Comparison of ENCODE assay signal across 11 cellular contexts in the genomic region with DNA sequence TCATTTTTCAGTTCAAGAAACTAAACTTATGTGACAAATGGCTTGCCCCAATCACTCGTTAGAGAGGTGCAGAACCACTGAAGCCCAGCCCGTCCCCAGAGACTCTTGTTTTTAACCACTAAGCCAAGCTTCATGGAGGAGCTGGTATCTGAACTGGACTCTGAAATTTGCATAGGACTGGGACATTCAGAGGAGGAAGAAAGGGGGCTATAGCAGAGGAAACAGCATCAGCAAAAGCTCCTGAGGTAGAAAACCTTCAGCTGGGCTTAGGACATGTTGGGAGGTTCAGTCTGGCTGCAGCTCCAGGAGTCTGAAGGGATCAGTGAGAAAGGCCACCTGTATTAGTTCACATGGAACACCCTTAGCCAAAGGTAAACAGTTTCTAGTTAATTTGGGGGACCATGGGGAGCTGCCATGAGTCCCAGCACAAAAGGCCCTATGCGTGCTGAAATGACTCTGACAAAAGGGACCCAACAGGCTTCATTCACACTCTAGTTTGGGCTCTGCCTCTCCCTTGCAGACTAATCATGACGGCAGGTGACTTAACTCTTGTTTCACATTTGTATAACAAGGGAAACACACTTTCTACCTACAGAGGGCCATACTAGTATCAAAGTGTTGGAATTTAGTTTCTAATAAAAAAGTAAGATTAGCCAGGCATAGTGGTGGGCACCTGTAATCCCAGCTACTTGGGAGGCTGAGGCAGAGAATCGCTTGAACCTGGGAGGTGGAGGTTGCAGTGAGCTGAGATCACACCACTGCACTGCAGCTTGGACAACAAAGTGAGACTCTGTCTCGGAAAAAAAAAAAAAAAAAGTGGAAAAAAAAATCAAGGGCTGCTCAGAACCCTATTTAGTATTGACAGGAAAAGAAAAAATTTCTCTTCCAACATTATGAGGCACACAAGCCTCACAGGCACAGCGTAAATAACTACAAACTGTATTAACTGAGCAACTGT. TPM values are rescaled to one million over a fixed set of nuclear protein-coding genes. Genes with fewer than 3 reads are reported as not detected.
DNase-seq lines count a peak whose midpoint lies in the region; ATAC-seq and TF ChIP-seq lines count a peak whose summit lies in the region.
"Had no signal": no experiment of that assay in that cellular context is flagged by ENCODE, and none has a peak within 500 bp of the region (broad histone marks: within the 10 kb centered on the region; RNA-seq: fewer than 3 reads in every experiment).

No MANE protein-coding gene starts in this region.

- H3K9me3 ChIP-seq in mesenchymal stem cell (ENCODE audit: control insufficient read depth, low read length) = no peaks in the 10 kb centered on the region
- no peaks in the 10 kb centered on the region for H3K9me3 ChIP-seq in suprapubic skin
- H3K9me3 ChIP-seq: breast epithelium, esophagus muscularis mucosa had no signal

- H3K79me1 ChIP-seq in mesenchymal stem cell (replicated peaks; ENCODE audit: low read length, poor library complexity, severe bottlenecking) = peaks cover 40% of the 10 kb centered on the region

- TF ChIP-seq POLR2A in suprapubic skin (IDR thresholded peaks at IDR 0.05) = no peak

- H3K9ac ChIP-seq in mesenchymal stem cell (ENCODE audit: low read length) = peak overlapping the region; percentile 27

- no peak for TF ChIP-seq EP300 in suprapubic skin (IDR thresholded peaks at IDR 0.05)

- peaks cover 7 to 17% of the 10 kb centered on the region in 2 experiments for H3K36me3 ChIP-seq in mesenchymal stem cell (ENCODE audit: control insufficient read depth in 1 of 2, insufficient read depth in 2 of 2, low read depth in 1 of 2, low read length in 2 of 2)
- no peaks in the 10 kb centered on the region for H3K36me3 ChIP-seq in suprapubic skin
- H3K36me3 ChIP-seq: breast epithelium had no signal

- no peak overlapping the region for H2BK5ac ChIP-seq in mesenchymal stem cell (ENCODE audit: low read depth, low read length, poor library complexity, severe bottlenecking)

- DNase-seq in mesenchymal stem cell = no peak
- DNase-seq in SKM-1 treated with dmso at 0.1 percent for 144 hours (lab: John Stamatoyannopoulos, UW; ENCODE audit: unreplicated experiment) = no peak
- DNase-seq in suprapubic skin (ENCODE audit: low spot score in 2 of 2) = no peak
- no peak for DNase-seq in activated CD4-positive, alpha-beta T cell treated with anti-CD3 and anti-CD28 coated beads, Interleukin-2, amount 50 U/mL, for 4 hours
- DNase-seq: CD8-positive, alpha-beta T cell had no signal

- H2AFZ ChIP-seq in mesenchymal stem cell (ENCODE audit: low read depth, low read length) = no peak overlapping the region

- H3K27ac ChIP-seq in mesenchymal stem cell (ENCODE audit: low read length, poor library complexity, severe bottlenecking) = no peak overlapping the region
- H3K27ac ChIP-seq in suprapubic skin = no peak overlapping the region
- H3K27ac ChIP-seq: breast epithelium, esophagus muscularis mucosa had no signal

- H2BK12ac ChIP-seq in mesenchymal stem cell (ENCODE audit: low read length in 2 of 2) = no peak overlapping the region

- H3K4me3 ChIP-seq in mesenchymal stem cell (ENCODE audit: insufficient read depth in 1 of 2, low read depth in 1 of 2, low read length in 2 of 2) (no peak overlapping the region), suprapubic skin (no peak overlapping the region)
- H3K4me3 ChIP-seq: breast epithelium, esophagus muscularis mucosa had no signal

- H3K14ac ChIP-seq in mesenchymal stem cell (ENCODE audit: low read length in 2 of 2) = no peak overlapping the region

- no peak for TF ChIP-seq CTCF in suprapubic skin (IDR thresholded peaks at IDR 0.05)

- H3K23ac ChIP-seq in mesenchymal stem cell (ENCODE audit: low read length in 2 of 2) = no peak overlapping the region

- H2AK5ac ChIP-seq in mesenchymal stem cell (ENCODE audit: low read length, severe bottlenecking) = no peak overlapping the region

- H3K27me3 ChIP-seq in mesenchymal stem cell (ENCODE audit: control insufficient read depth in 1 of 2, insufficient read depth in 1 of 2, low read length in 2 of 2) = no peaks in the 10 kb centered on the region
- no peaks in the 10 kb centered on the region for H3K27me3 ChIP-seq in suprapubic skin
- H3K27me3 ChIP-seq: breast epithelium, esophagus muscularis mucosa had no signal

- H4K8ac ChIP-seq in mesenchymal stem cell (ENCODE audit: low read length) = no peak overlapping the region

- H2BK15ac ChIP-seq in mesenchymal stem cell (ENCODE audit: low read depth, poor library complexity, severe bottlenecking) = no peak overlapping the region

- no peak overlapping the region for H3K4ac ChIP-seq in mesenchymal stem cell (ENCODE audit: low read depth in 1 of 2, low read length in 2 of 2)

- peak; percentile 63 for ATAC-seq in GM18861 (IDR thresholded peaks at IDR 0.05; ENCODE audit: unreplicated experiment)
- ATAC-seq in GM21786 (IDR thresholded peaks at IDR 0.05; ENCODE audit: unreplicated experiment) = peak; percentile 75
- peak; percentile 68 for ATAC-seq in HG03354 (IDR thresholded peaks at IDR 0.05; ENCODE audit: poor library complexity, severe bottlenecking, unreplicated experiment)
- ATAC-seq in HG02970 (IDR thresholded peaks at IDR 0.05; ENCODE audit: low FRiP score, unreplicated experiment) = no peak
- ATAC-seq: CD8-positive, alpha-beta T cell had no signal

- no peak overlapping the region for H4K91ac ChIP-seq in mesenchymal stem cell (ENCODE audit: low read length)

- WGBS in mesenchymal stem cell = 95% methylated on average over 4 of the region's 7 CpGs
- 88% methylated on average over 7 of the region's 7 CpGs for WGBS in suprapubic skin

- H3K4me1 ChIP-seq in mesenchymal stem cell (ENCODE audit: control insufficient read depth, insufficient read depth, low read depth, low read length) (no peaks in the 10 kb centered on the region), suprapubic skin (no peaks in the 10 kb centered on the region)
- H3K4me1 ChIP-seq: breast epithelium, esophagus muscularis mucosa had no signal

- no peak overlapping the region for H3K18ac ChIP-seq in mesenchymal stem cell (ENCODE audit: low read depth in 1 of 2, low read length in 2 of 2)

- no peak overlapping the region for H2BK120ac ChIP-seq in mesenchymal stem cell (ENCODE audit: low read depth, low read length)

- no peak overlapping the region for H3K4me2 ChIP-seq in mesenchymal stem cell (ENCODE audit: low read length, poor library complexity, severe bottlenecking)

RNA-seq across cellular contexts. Expression of gene FBXO10, which starts 10.2 kb away (rescaled TPM):
- 11.3 TPM for polyA plus RNA-seq in mesenchymal stem cell (2013, experiment 1 of 2)
- 11.2 TPM for polyA plus RNA-seq in mesenchymal stem cell (2013, experiment 2 of 2)
- 1 to 10 TPM; 2.7 to 4.7 (median 3.2) TPM for total RNA-seq in suprapubic skin

RNA-seq across cellular contexts. Expression of gene TOMM5, which starts 26.5 kb away (rescaled TPM):
- 160 TPM for polyA plus RNA-seq in mesenchymal stem cell (2013, experiment 1 of 2)
- 170 TPM for polyA plus RNA-seq in mesenchymal stem cell (2013, experiment 2 of 2)
- 10 to 100 TPM; 44.3 to 82.1 (median 76.0) TPM for total RNA-seq in suprapubic skin
